8 cellular contexts compared by ENCODE assay signal in genomic region chr1:154791292-154792278, GRCh38.
DNase-seq lines count a peak whose midpoint lies in the region; ATAC-seq and FAIRE-seq lines count a peak whose summit lies in the region.

No MANE protein-coding gene starts in this region.

- peak; percentile 83 for ATAC-seq in HG03432 (IDR thresholded peaks at IDR 0.05; ENCODE audit: unreplicated experiment)

- peak; percentile 99 for FAIRE-seq in GM19239 (lab: Jason Lieb, UNC)

- DNase-seq in AG08395 (ENCODE audit: low spot score) (peak; percentile 27), GM19239 (ENCODE audit: insufficient read length, low spot score) (peak; percentile 87), RPMI8226 (peak; percentile 97), occipital lobe (lab: John Stamatoyannopoulos, UW) (peak; percentile 10), SKM-1 (lab: John Stamatoyannopoulos, UW; ENCODE audit: unreplicated experiment) (no peak), AML-193 (lab: John Stamatoyannopoulos, UW) (no peak)
- DNase-seq in activated gamma-delta T cell treated with anti-CD3 and anti-CD28 coated beads, Interleukin-2, amount 50 U/mL, for 16 hours (ENCODE audit: low read depth): peak; percentile 75

Comparison
In these comparisons a context has a peak if more than half of its experiments do, and no peak if none do; other contexts are left out.
1. DNase-seq: peak in AG08395 (single experiment), GM19239 (single experiment), RPMI8226 (single experiment), activated gamma-delta T cell treated with anti-CD3 and anti-CD28 coated beads, Interleukin-2, amount 50 U/mL, for 16 hours (single experiment) and occipital lobe (single experiment); none in SKM-1 (single experiment) and AML-193 (0 of 2).